ENCODE assay signal across 18 cellular contexts in genomic region chr7:101987494-101987893, GRCh38.
A peak's percentile ranks its signal among the peaks of the same experiment; 100 is the strongest.
DNase-seq lines count a peak whose midpoint lies in the region; ATAC-seq and TF ChIP-seq lines count a peak whose summit lies in the region.
"Had no signal": no experiment of that assay in that cellular context is flagged by ENCODE, and none has a peak within 500 bp of the region (broad histone marks: within the 10 kb centered on the region; RNA-seq: fewer than 3 reads in every experiment).

No MANE protein-coding gene starts in this region.

- peaks cover 57% of the 10 kb centered on the region for H3K4me1 Mint-ChIP-seq in stimulated activated naive CD8-positive, alpha-beta T cell treated with anti-CD3 and anti-CD28 coated beads, Interleukin-15, amount 100 ng/mL, for 72 hours
- peaks cover 44% of the 10 kb centered on the region for H3K4me1 Mint-ChIP-seq in nephron

- CTCF ChIA-PET in GM10248 (lab: Yijun Ruan, JAX): interaction anchor here (1.5 kb wide), 1 partner anchor 10 kb away, joined by 5 read pairs; no protein-coding TSS in a partner anchor

- H3K27me3 Mint-ChIP-seq in stimulated activated naive CD8-positive, alpha-beta T cell treated with anti-CD3 and anti-CD28 coated beads, Interleukin-15, amount 100 ng/mL, for 72 hours: no peaks in the 10 kb centered on the region
- peaks cover 4% of the 10 kb centered on the region for H3K27me3 Mint-ChIP-seq in nephron (ENCODE audit: low read depth)

- H3K4me3 Mint-ChIP-seq in stimulated activated naive CD8-positive, alpha-beta T cell treated with anti-CD3 and anti-CD28 coated beads, Interleukin-15, amount 100 ng/mL, for 72 hours: no peak overlapping the region
- no peak overlapping the region for H3K4me3 Mint-ChIP-seq in nephron

- no peak for ATAC-seq in stimulated activated naive CD8-positive, alpha-beta T cell treated with anti-CD3 and anti-CD28 coated beads, Interleukin-15, amount 100 ng/mL, for 72 hours
- no peak for ATAC-seq in stimulated activated naive CD8-positive, alpha-beta T cell treated with anti-CD3 and anti-CD28 coated beads, Interleukin-15, Interleukin-2, amounts not matched to agents 100 U/mL and 50 U/mL, for 24 hours

- peaks cover 5% of the 10 kb centered on the region for H3K36me3 Mint-ChIP-seq in nephron (ENCODE audit: low read depth)

- H3K4me1 ChIP-seq in HAP-1: peaks cover 2% of the 10 kb centered on the region; the same call in 1 of the 2 replicates

- no peaks in the 10 kb centered on the region for H3K36me3 ChIP-seq in HAP-1 (replicated peaks)

- in situ Hi-C loops in HAP-1 (cut with MboI; ENCODE audit: low sequenced_read_pairs): no loop called here

- peak overlapping the region; percentile 59 to 69 for H3K27ac Mint-ChIP-seq in stimulated activated naive CD8-positive, alpha-beta T cell treated with anti-CD3 and anti-CD28 coated beads, Interleukin-15, amount 100 ng/mL, for 72 hours
- H3K27ac Mint-ChIP-seq in nephron: peak overlapping the region in 2 of 3 experiments; percentile 41 to 71

- H3K27me3 ChIP-seq in HAP-1 (ENCODE audit: low read depth): no peaks in the 10 kb centered on the region

- POLR2A ChIA-PET in GM10248 (lab: Yijun Ruan, JAX): no interaction called here

- DNase-seq in stimulated activated naive CD8-positive, alpha-beta T cell treated with anti-CD3 and anti-CD28 coated beads, Interleukin-15, amount 100 ng/mL, for 72 hours: no peak
- no peak for DNase-seq in stimulated activated naive CD8-positive, alpha-beta T cell treated with anti-CD3 and anti-CD28 coated beads, Interleukin-15, Interleukin-2, amounts not matched to agents 100 U/mL and 50 U/mL, for 24 hours
- DNase-seq in RPMI7951 (ENCODE audit: low read depth) (peak; percentile 57), GM20000 (ENCODE audit: low spot score) (no peak), GM10248 (ENCODE audit: extremely low spot score) (no peak), HAP-1 (ENCODE audit: low spot score in 2 of 2) (no peak), kidney glomerular epithelial cell (lab: John Stamatoyannopoulos, UW) (no peak)
- DNase-seq: C1 segment of cervical spinal cord, DMS 273 treated with DMSO at 0.1 percent for 48 hours, KG1, NCI-H1092, NCI-H146, NCI-H2081, NCI-H748 treated with DMSO at 0.1 percent for 48 hours, PC-9, Right ventricle myocardium superior had no signal

- TF ChIP-seq CTCF in nephron (IDR thresholded peaks at IDR 0.05; ENCODE audit: unreplicated experiment in 3 of 3): no peak
- TF ChIP-seq CTCF in GM20000 (IDR thresholded peaks at IDR 0.05; ENCODE audit: extremely low read depth, missing control alignments): no peak
- TF ChIP-seq CTCF in GM10248 (IDR thresholded peaks at IDR 0.05; ENCODE audit: control extremely low read depth, extremely low read depth, low read depth, missing control alignments): no peak

- H3K4me3 ChIP-seq in HAP-1: no peak overlapping the region
- H3K4me3 ChIP-seq: PC-9, SK-N-MC had no signal

- H3K9me3 ChIP-seq in HAP-1: no peaks in the 10 kb centered on the region

- no peaks in the 10 kb centered on the region for H3K9me3 Mint-ChIP-seq in stimulated activated naive CD8-positive, alpha-beta T cell treated with anti-CD3 and anti-CD28 coated beads, Interleukin-15, amount 100 ng/mL, for 72 hours
- no peaks in the 10 kb centered on the region for H3K9me3 Mint-ChIP-seq in nephron
